14 cellular contexts compared by ENCODE assay signal in the genomic region with DNA sequence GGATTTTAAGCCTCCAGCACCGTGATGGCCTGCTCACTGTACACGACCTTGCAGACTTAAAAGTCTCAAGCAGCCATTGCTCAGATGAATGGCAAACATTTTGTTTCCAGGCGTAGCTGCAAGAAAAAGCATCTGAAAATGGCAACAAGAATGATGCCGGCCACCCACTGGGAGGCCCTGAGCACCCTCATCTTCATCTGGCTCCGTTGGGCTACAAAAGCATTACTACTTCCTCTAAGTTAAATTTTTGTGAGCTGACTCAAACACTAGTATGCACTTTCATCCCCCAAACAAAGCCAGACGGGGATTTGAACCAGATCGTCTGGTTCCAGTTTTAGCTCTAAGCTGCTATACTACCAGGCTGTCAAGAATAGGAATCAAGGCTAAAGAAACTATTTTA.
DNase-seq lines count a peak whose midpoint lies in the region; ATAC-seq and TF ChIP-seq lines count a peak whose summit lies in the region.
"Had no signal": no experiment of that assay in that cellular context is flagged by ENCODE, and none has a peak within 500 bp of the region (broad histone marks: within the 10 kb centered on the region; RNA-seq: fewer than 3 reads in every experiment).

No MANE protein-coding gene starts in this region.

- POLR2A ChIA-PET in MCF 10A (lab: Yijun Ruan, JAX), result interaction anchor here (0.8 kb wide), 1 partner anchor 72 kb away, joined by 3 read pairs; no protein-coding TSS in a partner anchor
- POLR2A ChIA-PET in activated CD4-positive, alpha-beta T cell treated with anti-CD3 and anti-CD28 coated beads for 36 hours (lab: Charles Lee), result interaction anchor here (0.7 kb wide), 1 partner anchor 167 kb away, joined by 3 read pairs; no protein-coding TSS in a partner anchor

- no peak overlapping the region for H3K4me3 Mint-ChIP-seq in MCF 10A (ENCODE audit: unreplicated experiment)
- H3K4me3 Mint-ChIP-seq in activated T-helper 17 cell treated with anti-CD3 and anti-CD28 coated beads, Interleukin-2, amount 50 U/mL, for 72 hours, result peak overlapping the region; percentile 31
- H3K4me3 Mint-ChIP-seq in activated CD4-positive, alpha-beta T cell treated with anti-CD3 and anti-CD28 coated beads for 36 hours, result no peak overlapping the region
- H3K4me3 Mint-ChIP-seq: naive B cell had no signal

- H3K27ac ChIP-seq in breast epithelium, result no peak overlapping the region
- H3K27ac ChIP-seq: ascending aorta, SJCRH30, testis had no signal

- no peak for ATAC-seq in activated T-helper 17 cell treated with anti-CD3 and anti-CD28 coated beads, Interleukin-2, amount 50 U/mL, for 72 hours (replicated peaks)
- no peak for ATAC-seq in HG02571 (IDR thresholded peaks at IDR 0.05; ENCODE audit: unreplicated experiment)
- ATAC-seq in activated CD4-positive, alpha-beta T cell treated with anti-CD3 and anti-CD28 coated beads for 36 hours, result no peak
- ATAC-seq: sciatic nerve had no signal

- TF ChIP-seq POLR2A in breast epithelium (IDR thresholded peaks at IDR 0.05), result no peak

- no peaks in the 10 kb centered on the region for H3K36me3 ChIP-seq in breast epithelium
- H3K36me3 ChIP-seq: ascending aorta, SJCRH30 had no signal

- H3K9me3 Mint-ChIP-seq in MCF 10A (ENCODE audit: unreplicated experiment), result peaks cover 10% of the 10 kb centered on the region
- H3K9me3 Mint-ChIP-seq in activated T-helper 17 cell treated with anti-CD3 and anti-CD28 coated beads, Interleukin-2, amount 50 U/mL, for 72 hours, result no peaks in the 10 kb centered on the region
- peaks cover 2% of the 10 kb centered on the region for H3K9me3 Mint-ChIP-seq in activated CD4-positive, alpha-beta T cell treated with anti-CD3 and anti-CD28 coated beads for 36 hours (ENCODE audit: low read depth)

- TF ChIP-seq CTCF in MCF 10A (IDR thresholded peaks at IDR 0.05; ENCODE audit: unreplicated experiment), result no peak
- TF ChIP-seq CTCF in breast epithelium (IDR thresholded peaks at IDR 0.05), result no peak

- no peak overlapping the region for H3K4me3 ChIP-seq in breast epithelium
- H3K4me3 ChIP-seq: ascending aorta, SJCRH30, testis had no signal

- intact Hi-C loops in MCF 10A (cut with micrococcal nuclease), result no loop called here
- intact Hi-C loops in breast epithelium (cut with DNase I; ENCODE audit: low total_unique reads), result no loop called here
- intact Hi-C loops in activated CD4-positive, alpha-beta T cell treated with anti-CD3 and anti-CD28 coated beads for 36 hours (cut with DNase I, micrococcal nuclease), result loop anchor here (2.0 to 10.0 kb wide), 4 partner anchors 69 to 427 kb away; a partner anchor contains a TSS

- no peaks in the 10 kb centered on the region for H3K27me3 ChIP-seq in breast epithelium
- H3K27me3 ChIP-seq: ascending aorta, SJCRH30, testis had no signal

- peaks cover 5% of the 10 kb centered on the region for H3K4me1 Mint-ChIP-seq in MCF 10A (ENCODE audit: insufficient read depth, unreplicated experiment)
- H3K4me1 Mint-ChIP-seq in activated T-helper 17 cell treated with anti-CD3 and anti-CD28 coated beads, Interleukin-2, amount 50 U/mL, for 72 hours, result peaks cover 24% of the 10 kb centered on the region
- peaks cover 51% of the 10 kb centered on the region for H3K4me1 Mint-ChIP-seq in activated CD4-positive, alpha-beta T cell treated with anti-CD3 and anti-CD28 coated beads for 36 hours
- H3K4me1 Mint-ChIP-seq: naive B cell had no signal

- CTCF ChIA-PET in MCF 10A (lab: Yijun Ruan, JAX), result interaction anchor here (1.9 kb wide), 1 partner anchor 12 kb away, joined by 6 read pairs; no protein-coding TSS in a partner anchor
- CTCF ChIA-PET in activated CD4-positive, alpha-beta T cell treated with anti-CD3 and anti-CD28 coated beads for 36 hours (lab: Charles Lee), result interaction anchor here (1.2 to 1.7 kb wide), 2 partner anchors 8 to 10 kb away, joined by 3 to 4 read pairs; no protein-coding TSS in a partner anchor

- no peaks in the 10 kb centered on the region for H3K4me1 ChIP-seq in breast epithelium
- H3K4me1 ChIP-seq: ascending aorta, testis had no signal

- no peak overlapping the region for H3K27ac Mint-ChIP-seq in MCF 10A (ENCODE audit: low read depth, unreplicated experiment)
- H3K27ac Mint-ChIP-seq in activated T-helper 17 cell treated with anti-CD3 and anti-CD28 coated beads, Interleukin-2, amount 50 U/mL, for 72 hours, result no peak overlapping the region
- H3K27ac Mint-ChIP-seq in activated CD4-positive, alpha-beta T cell treated with anti-CD3 and anti-CD28 coated beads for 36 hours, result no peak overlapping the region
- H3K27ac Mint-ChIP-seq: naive B cell had no signal

- no TSS peak for BruUV-seq in MCF 10A (replicated peaks; lab: Mats Ljungman, UMichigan)

- H3K36me3 Mint-ChIP-seq in MCF 10A (ENCODE audit: insufficient read depth, unreplicated experiment), result no peaks in the 10 kb centered on the region
- no peaks in the 10 kb centered on the region for H3K36me3 Mint-ChIP-seq in activated T-helper 17 cell treated with anti-CD3 and anti-CD28 coated beads, Interleukin-2, amount 50 U/mL, for 72 hours (ENCODE audit: low read depth)
- peaks cover 3% of the 10 kb centered on the region for H3K36me3 Mint-ChIP-seq in activated CD4-positive, alpha-beta T cell treated with anti-CD3 and anti-CD28 coated beads for 36 hours (ENCODE audit: low read depth)
- H3K36me3 Mint-ChIP-seq: naive B cell had no signal

- H3K9me3 ChIP-seq in breast epithelium, result peaks cover 0 to 5% of the 10 kb centered on the region in 2 donors
- H3K9me3 ChIP-seq: SJCRH30, testis had no signal

- H3K27me3 Mint-ChIP-seq in MCF 10A (ENCODE audit: insufficient read depth, unreplicated experiment), result no peaks in the 10 kb centered on the region
- H3K27me3 Mint-ChIP-seq in activated T-helper 17 cell treated with anti-CD3 and anti-CD28 coated beads, Interleukin-2, amount 50 U/mL, for 72 hours, result no peaks in the 10 kb centered on the region
- H3K27me3 Mint-ChIP-seq in activated CD4-positive, alpha-beta T cell treated with anti-CD3 and anti-CD28 coated beads for 36 hours, result no peaks in the 10 kb centered on the region

- DNase-seq in MCF 10A (ENCODE audit: unreplicated experiment), result peak; percentile 21
- DNase-seq in breast epithelium (ENCODE audit: low spot score in 2 of 2), result no peak
- peak; percentile 26 for DNase-seq in hepatic stellate cell (ENCODE audit: low spot score)
- no peak for DNase-seq in NCI-H748 (lab: John Stamatoyannopoulos, UW; ENCODE audit: unreplicated experiment)
- no peak for DNase-seq in putamen (ENCODE audit: low spot score)
- no peak for DNase-seq in activated CD4-positive, alpha-beta T cell treated with anti-CD3 and anti-CD28 coated beads for 36 hours
- DNase-seq: naive B cell, NCI-H510A, testis had no signal

Comparison
In these comparisons a context has a peak if more than half of its experiments do, and no peak if none do; other contexts are left out.
1. DNase-seq: peak in MCF 10A (single experiment) and hepatic stellate cell (single experiment); none in breast epithelium (0 of 2), NCI-H748 (single experiment), putamen (single experiment) and activated CD4-positive, alpha-beta T cell treated with anti-CD3 and anti-CD28 coated beads for 36 hours (single experiment).
2. intact Hi-C loops: an anchor here in activated CD4-positive, alpha-beta T cell treated with anti-CD3 and anti-CD28 coated beads for 36 hours (2.0 to 10.0 kb wide); none called in MCF 10A and breast epithelium.